In the genomic region with DNA sequence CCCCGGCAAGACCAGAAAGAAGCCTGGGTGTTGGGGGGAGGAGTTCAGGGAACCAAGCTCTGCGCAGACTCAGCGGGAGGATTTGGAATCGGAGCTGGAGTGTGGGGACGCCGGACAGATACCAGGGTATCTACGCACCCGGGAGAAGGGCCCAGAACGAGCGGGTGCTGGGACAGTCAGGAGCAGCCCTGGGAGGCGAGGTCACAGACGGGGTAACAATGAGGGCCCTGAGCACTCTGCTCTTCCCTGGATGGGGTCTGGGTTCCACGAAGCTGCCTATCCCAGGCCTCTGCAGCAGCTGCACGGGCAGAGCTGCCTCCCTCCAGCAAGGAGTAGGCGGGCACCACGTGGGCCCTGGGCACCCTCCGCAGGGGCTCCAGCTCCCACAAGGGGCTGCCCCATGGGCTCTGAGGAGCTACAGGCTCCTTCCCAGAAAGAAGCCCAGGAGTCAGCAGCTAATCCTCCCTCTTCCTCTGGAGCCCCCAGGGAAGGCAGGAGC, we compare ENCODE assay signal across 17 cellular contexts.
DNase-seq lines count a peak whose midpoint lies in the region; ATAC-seq and TF ChIP-seq lines count a peak whose summit lies in the region.
"Had no signal": no experiment of that assay in that cellular context is flagged by ENCODE, and none has a peak within 500 bp of the region (broad histone marks: within the 10 kb centered on the region; RNA-seq: fewer than 3 reads in every experiment).

No MANE protein-coding gene starts in this region.

- no peaks in the 10 kb centered on the region for H3K27me3 Mint-ChIP-seq in activated naive CD8-positive, alpha-beta T cell treated with anti-CD3 and anti-CD28 coated beads for 36 hours

- intact Hi-C loops in A673 (cut with micrococcal nuclease; ENCODE audit: unreplicated experiment) (loop anchor here (5.0 kb wide), 2 partner anchors 583 to 758 kb away; no protein-coding TSS in a partner anchor), lower lobe of right lung (cut with DNase I) (no loop called here)

- CTCF ChIA-PET in A673 (lab: Charles Lee): no interaction called here

- peak overlapping the region; percentile 50 for H3K27ac ChIP-seq in A673 (ENCODE audit: low read depth, low read length, poor library complexity, severe bottlenecking)
- no peak overlapping the region for H3K27ac ChIP-seq in BLaER1
- peak overlapping the region; percentile 82 for H3K27ac ChIP-seq in WERI-Rb-1
- no peak overlapping the region for H3K27ac ChIP-seq in lower lobe of right lung
- H3K27ac ChIP-seq: HL-60 had no signal

- H4K20me1 ChIP-seq in BLaER1: peaks cover 100% of the 10 kb centered on the region

- no peaks in the 10 kb centered on the region for H3K9me3 ChIP-seq in A673 (ENCODE audit: low read depth, low read length, poor library complexity, severe bottlenecking)
- no peaks in the 10 kb centered on the region for H3K9me3 ChIP-seq in BLaER1
- no peaks in the 10 kb centered on the region for H3K9me3 ChIP-seq in WERI-Rb-1 (ENCODE audit: severe bottlenecking)
- H3K9me3 ChIP-seq in lower lobe of right lung: no peaks in the 10 kb centered on the region
- H3K9me3 ChIP-seq: BLaER1 treated with 17β-estradiol and CSF1 and Interleukin-3, amounts not matched to agents 10 nM and 100 nM had no signal

- no peaks in the 10 kb centered on the region for H3K9me3 Mint-ChIP-seq in activated naive CD8-positive, alpha-beta T cell treated with anti-CD3 and anti-CD28 coated beads for 36 hours
- H3K9me3 Mint-ChIP-seq: CD8-positive, alpha-beta T cell had no signal

- DNase-seq in A673 (ENCODE audit: low spot score) (no peak), WERI-Rb-1 (no peak), lower lobe of right lung (peak; percentile 27), NCI-H1048 (lab: John Stamatoyannopoulos, UW) (no peak)
- no peak for DNase-seq in activated naive CD8-positive, alpha-beta T cell treated with anti-CD3 and anti-CD28 coated beads for 36 hours
- DNase-seq: Calu3; CD8-positive, alpha-beta T cell; DMS79 treated with DMSO at 0.1 percent for 48 hours; GOT3; H7 had no signal

- H3K36me3 ChIP-seq in A673 (ENCODE audit: insufficient read depth, low read length, poor library complexity, severe bottlenecking) (no peaks in the 10 kb centered on the region), BLaER1 (peaks cover 37% of the 10 kb centered on the region), WERI-Rb-1 (no peaks in the 10 kb centered on the region), lower lobe of right lung (no peaks in the 10 kb centered on the region)

- POLR2A ChIA-PET in A673 (lab: Charles Lee; ENCODE audit: low non-redundant PET): no interaction called here

- H3K4me1 ChIP-seq in A673 (ENCODE audit: insufficient read depth, low read length, poor library complexity, severe bottlenecking) (peaks cover 31% of the 10 kb centered on the region), BLaER1 (peaks cover 39% of the 10 kb centered on the region), lower lobe of right lung (peaks cover 16% of the 10 kb centered on the region)

- no peak overlapping the region for H3K4me3 Mint-ChIP-seq in activated naive CD8-positive, alpha-beta T cell treated with anti-CD3 and anti-CD28 coated beads for 36 hours
- H3K4me3 Mint-ChIP-seq: CD8-positive, alpha-beta T cell had no signal

- peaks cover 3% of the 10 kb centered on the region for H3K36me3 Mint-ChIP-seq in activated naive CD8-positive, alpha-beta T cell treated with anti-CD3 and anti-CD28 coated beads for 36 hours
- H3K36me3 Mint-ChIP-seq: CD8-positive, alpha-beta T cell had no signal

- TF ChIP-seq CTCF in A673 (conservative IDR thresholded peaks at IDR 0.05; ENCODE audit: low read depth, low read length): no peak
- TF ChIP-seq CTCF in WERI-Rb-1 (IDR thresholded peaks at IDR 0.05; ENCODE audit: low read depth, low read length): no peak
- no peak for TF ChIP-seq CTCF in lower lobe of right lung (IDR thresholded peaks at IDR 0.05)

- no TSS peak for BruUV-seq in A673 (replicated peaks; lab: Mats Ljungman, UMichigan)

- H3K4me1 Mint-ChIP-seq in activated naive CD8-positive, alpha-beta T cell treated with anti-CD3 and anti-CD28 coated beads for 36 hours: peaks cover 3% of the 10 kb centered on the region

- ATAC-seq in lower lobe of right lung (no peak), GM21737 (IDR thresholded peaks at IDR 0.05; ENCODE audit: unreplicated experiment) (no peak), HG03520 (IDR thresholded peaks at IDR 0.05; ENCODE audit: unreplicated experiment) (no peak)
- ATAC-seq: CD8-positive, alpha-beta T cell; GM12878; HCT116 had no signal

- H3K4me2 ChIP-seq in BLaER1: peak overlapping the region; percentile 22; the same call in 1 of the 2 replicates
- H3K4me2 ChIP-seq: BLaER1 treated with 17β-estradiol and CSF1 and Interleukin-3, amounts not matched to agents 10 nM and 100 nM had no signal

- H3K4me3 ChIP-seq in A673 (ENCODE audit: low read depth, low read length, poor library complexity, severe bottlenecking) (no peak overlapping the region), BLaER1 (no peak overlapping the region), WERI-Rb-1 (ENCODE audit: low read depth, low read length) (no peak overlapping the region), lower lobe of right lung (no peak overlapping the region)
- H3K4me3 ChIP-seq: BLaER1 treated with 17β-estradiol and CSF1 and Interleukin-3, amounts not matched to agents 10 nM and 100 nM; GM12878 had no signal

- H3K27me3 ChIP-seq in A673 (replicated peaks; ENCODE audit: insufficient read depth, low read depth, low read length, poor library complexity) (no peaks in the 10 kb centered on the region), BLaER1 (no peaks in the 10 kb centered on the region), WERI-Rb-1 (ENCODE audit: insufficient read depth, low read depth, severe bottlenecking) (no peaks in the 10 kb centered on the region), lower lobe of right lung (ENCODE audit: low read depth) (no peaks in the 10 kb centered on the region)
- H3K27me3 ChIP-seq: BLaER1 treated with 17β-estradiol and CSF1 and Interleukin-3, amounts not matched to agents 10 nM and 100 nM had no signal

- H3K27ac Mint-ChIP-seq in activated naive CD8-positive, alpha-beta T cell treated with anti-CD3 and anti-CD28 coated beads for 36 hours: no peak overlapping the region
- H3K27ac Mint-ChIP-seq: CD8-positive, alpha-beta T cell had no signal

- no peak overlapping the region for H3K9ac ChIP-seq in BLaER1

Comparison
In these comparisons a context has a peak if more than half of its experiments do, and no peak if none do; other contexts are left out.
1. H3K27ac ChIP-seq: peak in A673 (single experiment) and WERI-Rb-1 (single experiment); none in BLaER1 (single experiment) and lower lobe of right lung (single experiment).